In genomic region chr20:48106428-48106827, GRCh38 we compare ENCODE assay signal across 35 cellular contexts.
"Had no signal": no experiment of that assay in that cellular context is flagged by ENCODE, and none has a peak within 500 bp of the region (broad histone marks: within the 10 kb centered on the region; RNA-seq: fewer than 3 reads in every experiment).

No MANE protein-coding gene starts in this region.

- H3K27ac ChIP-seq: adrenal gland, body of pancreas, colonic mucosa, epithelial cell of prostate, esophagus squamous epithelium, gastroesophageal sphincter had no signal

- H3K27me3 Mint-ChIP-seq: activated CD8-positive, alpha-beta T cell treated with anti-CD3 and anti-CD28 coated beads for 36 hours had no signal

- H3K4me3 Mint-ChIP-seq: activated B cell treated with CpG ODN at 0.5 μM for 24 hours; activated CD8-positive, alpha-beta memory T cell treated with anti-CD3 and anti-CD28 coated beads, Interleukin-2, amount 10 ng/mL, durations not matched to agents 7 days and 5 days; activated CD8-positive, alpha-beta T cell treated with anti-CD3 and anti-CD28 coated beads for 36 hours; activated naive CD4-positive, alpha-beta T cell treated with anti-CD3 and anti-CD28 coated beads for 36 hours; activated naive CD4-positive, alpha-beta T cell treated with anti-CD3 and anti-CD28 coated beads, Interleukin-2, amount 50 U/mL, for 24 hours; activated naive CD8-positive, alpha-beta T cell treated with anti-CD3 and anti-CD28 coated beads for 36 hours; activated naive CD8-positive, alpha-beta T cell treated with anti-CD3 and anti-CD28 coated beads, Interleukin-2, amount 50 U/mL, for 24 hours; activated T-helper 1 cell treated with anti-CD3 and anti-CD28 coated beads, Interleukin-12 subunit alpha, Interleukin-12 subunit beta, Interleukin-2, Interleukin-4 antibody, amounts not matched to agents 30 ng/mL and 10 ng/mL and 1 ng/mL, durations not matched to agents 14 hours and 24 hours and 36 hours; T-helper 17 cell; T-helper 2 cell treated with Interferon-gamma antibody and Interleukin-4, amounts not matched to agents 5 μg/mL and 100 μg/mL, for 36 hours had no signal

- H3K4me1 Mint-ChIP-seq: activated B cell treated with CpG ODN at 0.5 μM for 24 hours; activated CD8-positive, alpha-beta memory T cell treated with anti-CD3 and anti-CD28 coated beads, Interleukin-2, amount 10 ng/mL, durations not matched to agents 7 days and 5 days; activated naive CD4-positive, alpha-beta T cell treated with anti-CD3 and anti-CD28 coated beads, Interleukin-2, amount 50 U/mL, for 24 hours; activated naive CD8-positive, alpha-beta T cell treated with anti-CD3 and anti-CD28 coated beads for 36 hours; activated naive CD8-positive, alpha-beta T cell treated with anti-CD3 and anti-CD28 coated beads, Interleukin-2, amount 50 U/mL, for 24 hours; T-helper 17 cell had no signal

- H3K4me1 ChIP-seq: adrenal gland, body of pancreas, colonic mucosa, gastroesophageal sphincter had no signal

- H3K36me3 ChIP-seq: adrenal gland, colonic mucosa, esophagus squamous epithelium, gastroesophageal sphincter, WERI-Rb-1 had no signal

- H3K9me3 ChIP-seq: adrenal gland, body of pancreas, colonic mucosa had no signal

- H3K36me3 Mint-ChIP-seq: activated CD8-positive, alpha-beta memory T cell treated with anti-CD3 and anti-CD28 coated beads, Interleukin-2, amount 10 ng/mL, durations not matched to agents 7 days and 5 days; activated naive CD4-positive, alpha-beta T cell treated with anti-CD3 and anti-CD28 coated beads, Interleukin-2, amount 50 U/mL, for 24 hours; activated naive CD8-positive, alpha-beta T cell treated with anti-CD3 and anti-CD28 coated beads for 36 hours had no signal

- DNase-seq: activated B cell treated with CpG ODN at 0.5 μM for 24 hours; activated CD4-positive, alpha-beta T cell treated with anti-CD3 and anti-CD28 coated beads for 48 hours; activated CD4-positive, alpha-beta T cell treated with anti-CD3 and anti-CD28 coated beads, Interleukin-2, amount 50 U/mL, for 1 hour; activated CD4-positive, alpha-beta T cell treated with anti-CD3 and anti-CD28 coated beads, Interleukin-2, amount 50 U/mL, for 48 hours; activated CD8-positive, alpha-beta memory T cell treated with anti-CD3 and anti-CD28 coated beads, Interleukin-2, amount 10 ng/mL, durations not matched to agents 7 days and 5 days; activated CD8-positive, alpha-beta memory T cell treated with anti-CD3 and anti-CD28 coated beads, Interleukin-2, amount 50 U/mL, for 4 hours; activated CD8-positive, alpha-beta T cell treated with anti-CD3 and anti-CD28 coated beads for 36 hours; activated gamma-delta T cell treated with Interleukin-2 at 50 U/mL for 16 hours; activated naive CD4-positive, alpha-beta T cell treated with anti-CD3 and anti-CD28 coated beads for 36 hours; activated naive CD8-positive, alpha-beta T cell treated with anti-CD3 and anti-CD28 coated beads for 36 hours; activated naive CD8-positive, alpha-beta T cell treated with anti-CD3 and anti-CD28 coated beads, Interleukin-2, amount 50 U/mL, for 24 hours; activated T-cell treated with anti-CD3 and anti-CD28 coated beads, Interleukin-2, amount 50 U/mL, for 1 hour; activated T-cell treated with anti-CD3 and anti-CD28 coated beads, Interleukin-2, amount 50 U/mL, for 48 hours; adrenal gland; aorta; body of pancreas; caudate nucleus; colonic mucosa; effector CD8-positive, alpha-beta T cell; esophagus squamous epithelium; foreskin melanocyte; head of caudate nucleus; T-helper 1 cell; T-helper 17 cell; T1000; WERI-Rb-1 had no signal

- H3K27me3 ChIP-seq: adrenal gland, body of pancreas, colonic mucosa, gastroesophageal sphincter had no signal

- H3K27ac Mint-ChIP-seq: activated B cell treated with CpG ODN at 0.5 μM for 24 hours; activated CD8-positive, alpha-beta memory T cell treated with anti-CD3 and anti-CD28 coated beads, Interleukin-2, amount 10 ng/mL, durations not matched to agents 7 days and 5 days; activated CD8-positive, alpha-beta T cell treated with anti-CD3 and anti-CD28 coated beads for 36 hours; activated naive CD4-positive, alpha-beta T cell treated with anti-CD3 and anti-CD28 coated beads for 36 hours; activated naive CD4-positive, alpha-beta T cell treated with anti-CD3 and anti-CD28 coated beads, Interleukin-2, amount 50 U/mL, for 24 hours; activated naive CD8-positive, alpha-beta T cell treated with anti-CD3 and anti-CD28 coated beads for 36 hours; activated naive CD8-positive, alpha-beta T cell treated with anti-CD3 and anti-CD28 coated beads, Interleukin-2, amount 50 U/mL, for 24 hours; activated T-helper 1 cell treated with anti-CD3 and anti-CD28 coated beads, Interleukin-12 subunit alpha, Interleukin-12 subunit beta, Interleukin-2, Interleukin-4 antibody, amounts not matched to agents 30 ng/mL and 10 ng/mL and 1 ng/mL, durations not matched to agents 14 hours and 24 hours and 36 hours; activated T-helper 2 cell treated with anti-CD3 and anti-CD28 coated beads, Interferon-gamma antibody, Interleukin-2, Interleukin-4, amounts not matched to agents 10 μg/mL and 5 μg/mL and 100 μg/mL, durations not matched to agents 14 hours and 24 hours and 36 hours; T-helper 17 cell; T-helper 2 cell treated with Interferon-gamma antibody and Interleukin-4, amounts not matched to agents 5 μg/mL and 100 μg/mL, for 36 hours had no signal

- H3K9me3 Mint-ChIP-seq: activated B cell treated with CpG ODN at 0.5 μM for 24 hours; activated CD8-positive, alpha-beta T cell treated with anti-CD3 and anti-CD28 coated beads for 36 hours; activated naive CD4-positive, alpha-beta T cell treated with anti-CD3 and anti-CD28 coated beads, Interleukin-2, amount 50 U/mL, for 24 hours; activated naive CD8-positive, alpha-beta T cell treated with anti-CD3 and anti-CD28 coated beads for 36 hours; activated naive CD8-positive, alpha-beta T cell treated with anti-CD3 and anti-CD28 coated beads, Interleukin-2, amount 50 U/mL, for 24 hours; activated T-helper 1 cell treated with anti-CD3 and anti-CD28 coated beads, Interleukin-12 subunit alpha, Interleukin-12 subunit beta, Interleukin-2, Interleukin-4 antibody, amounts not matched to agents 30 ng/mL and 10 ng/mL and 1 ng/mL, durations not matched to agents 14 hours and 24 hours and 36 hours; activated T-helper 2 cell treated with anti-CD3 and anti-CD28 coated beads, Interferon-gamma antibody, Interleukin-2, Interleukin-4, amounts not matched to agents 10 μg/mL and 5 μg/mL and 100 μg/mL, durations not matched to agents 14 hours and 24 hours and 36 hours; T-helper 2 cell treated with Interferon-gamma antibody and Interleukin-4, amounts not matched to agents 5 μg/mL and 100 μg/mL, for 36 hours had no signal

- ATAC-seq: activated CD4-positive, CD25-positive, alpha-beta regulatory T cell treated with anti-CD3 and anti-CD28 coated beads, Interleukin-2, amount 50 U/mL, for 24 hours; activated CD8-positive, alpha-beta memory T cell treated with anti-CD3 and anti-CD28 coated beads, Interleukin-2, amount 10 ng/mL, durations not matched to agents 7 days and 5 days; activated CD8-positive, alpha-beta T cell treated with anti-CD3 and anti-CD28 coated beads for 36 hours; activated naive CD8-positive, alpha-beta T cell treated with anti-CD3 and anti-CD28 coated beads, Interleukin-2, amount 50 U/mL, for 24 hours; body of pancreas; gastroesophageal sphincter; T-helper 17 cell had no signal

- H3K4me3 ChIP-seq: adrenal gland, body of pancreas, colonic mucosa, esophagus squamous epithelium, gastroesophageal sphincter had no signal

- FAIRE-seq: endometrium, endothelial cell of umbilical vein had no signal
